In the genomic region with DNA sequence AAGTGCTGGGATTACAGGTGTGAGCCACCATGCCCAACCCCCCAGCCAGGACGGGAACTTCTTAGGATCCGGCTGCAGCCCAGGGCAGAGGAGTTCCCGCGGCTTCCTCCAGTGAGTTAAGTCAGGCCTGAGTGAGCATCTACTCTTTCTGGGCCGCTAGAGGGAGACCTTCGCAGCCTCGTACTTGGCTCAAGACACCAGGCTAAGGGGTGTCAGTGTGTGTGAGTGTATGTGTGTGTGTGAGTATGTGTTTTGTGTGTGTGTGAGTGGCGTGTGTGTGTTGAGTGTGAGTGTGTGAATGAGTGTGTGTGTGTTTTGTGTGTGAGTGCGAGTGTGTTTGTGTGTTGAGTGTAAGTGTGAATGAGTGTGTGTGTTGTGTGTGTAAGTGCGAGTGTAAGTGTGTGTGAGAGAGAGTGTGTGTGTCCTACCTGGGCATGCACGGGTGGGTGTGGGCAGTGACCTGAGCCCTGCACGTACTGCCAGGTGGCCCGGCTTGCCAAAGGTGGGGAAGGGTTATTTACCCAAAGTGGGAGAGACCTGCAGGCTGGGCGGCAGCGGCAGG, we compare ENCODE assay signal across 8 cellular contexts. TPM values are rescaled to one million over a fixed set of nuclear protein-coding genes. Genes with fewer than 3 reads are reported as not detected.
DNase-seq lines count a peak whose midpoint lies in the region; ATAC-seq and TF ChIP-seq lines count a peak whose summit lies in the region.

No MANE protein-coding gene starts in this region.

- no peak overlapping the region for H3K27ac Mint-ChIP-seq in MCF 10A (ENCODE audit: low read depth, unreplicated experiment)

- H3K36me3 Mint-ChIP-seq in MCF 10A (ENCODE audit: insufficient read depth, unreplicated experiment), result no peaks in the 10 kb centered on the region

- H3K9me3 Mint-ChIP-seq in MCF 10A (ENCODE audit: unreplicated experiment), result no peaks in the 10 kb centered on the region

- ATAC-seq in GM21619 (IDR thresholded peaks at IDR 0.05; ENCODE audit: unreplicated experiment) (peak; percentile 48), HG03108 (IDR thresholded peaks at IDR 0.05; ENCODE audit: unreplicated experiment) (no peak)

- no peaks in the 10 kb centered on the region for H3K27me3 Mint-ChIP-seq in MCF 10A (ENCODE audit: insufficient read depth, unreplicated experiment)

- no TSS peak for BruUV-seq in MCF 10A (replicated peaks; lab: Mats Ljungman, UMichigan)

- no peak overlapping the region for H3K27ac ChIP-seq in VCaP

- H3K4me1 Mint-ChIP-seq in MCF 10A (ENCODE audit: insufficient read depth, unreplicated experiment), result peaks cover 8% of the 10 kb centered on the region

- no peak overlapping the region for H3K4me3 Mint-ChIP-seq in MCF 10A (ENCODE audit: unreplicated experiment)

- TF ChIP-seq CTCF in VCaP (conservative IDR thresholded peaks at IDR 0.05) (peak; percentile 96), MCF 10A (IDR thresholded peaks at IDR 0.05; ENCODE audit: unreplicated experiment) (peak; percentile 85)

- DNase-seq in ACHN (peak; percentile 84), NCI-H2196 treated with DMSO at 0.1 percent for 48 hours (lab: John Stamatoyannopoulos, UW; ENCODE audit: unreplicated experiment) (peak; percentile 81), MCF 10A (ENCODE audit: unreplicated experiment) (peak; percentile 85), inferior parietal cortex (ENCODE audit: extremely low spot score) (peak; percentile 83)
- DNase-seq in stimulated activated CD4-positive, alpha-beta T cell treated with anti-CD3 and anti-CD28 coated beads, Interleukin-15, amount 100 ng/mL, for 24 hours, result peak; percentile 82

- intact Hi-C loops in MCF 10A (cut with micrococcal nuclease), result loop anchor here (1.0 kb wide), 3 partner anchors 25 to 132 kb away; partner anchors contain the start of gene SOCS3

- POLR2A ChIA-PET in MCF 10A (lab: Yijun Ruan, JAX), result no interaction called here

- in situ Hi-C loops in ACHN (cut with HindIII; ENCODE audit: low pct_ligation_motif_present, low pct_unique_long_range_greater_than_20kb, low sequenced_read_pairs), result no loop called here

- CTCF ChIA-PET in MCF 10A (lab: Yijun Ruan, JAX), result interaction anchor here (0.9 to 3.3 kb wide), 8 partner anchors 9 to 135 kb away, joined by 3 to 20 read pairs (median 5); no protein-coding TSS in a partner anchor

RNA-seq across cellular contexts. Expression of gene TMEM235, which starts 58.5 kb away (rescaled TPM):
- total RNA-seq in MCF 10A (2022), result not detected in 2 replicates
